ENCODE assay signal across 9 cellular contexts in genomic region chr14:91264151-91265150, GRCh38. TPM values are rescaled to one million over a fixed set of nuclear protein-coding genes. Genes with fewer than 3 reads are reported as not detected.
DNase-seq lines count a peak whose midpoint lies in the region; ATAC-seq, FAIRE-seq and TF ChIP-seq lines count a peak whose summit lies in the region.
"Had no signal": no experiment of that assay in that cellular context is flagged by ENCODE, and none has a peak within 500 bp of the region (broad histone marks: within the 10 kb centered on the region; RNA-seq: fewer than 3 reads in every experiment).

No MANE protein-coding gene starts in this region.

- ATAC-seq in mucosa of descending colon (peak; percentile 76), HG03469 (IDR thresholded peaks at IDR 0.05; ENCODE audit: unreplicated experiment) (no peak)

- no peaks in the 10 kb centered on the region for H3K27me3 ChIP-seq in duodenal mucosa (ENCODE audit: control insufficient read depth in 1 of 2, insufficient read depth in 2 of 2, low read length in 2 of 2)

- H3K27ac ChIP-seq in duodenal mucosa (ENCODE audit: low read depth, low read length): no peak overlapping the region

- intact Hi-C loops in mucosa of descending colon (cut with DNase I, micrococcal nuclease): no loop called here

- H3K36me3 ChIP-seq in duodenal mucosa (ENCODE audit: control insufficient read depth in 1 of 2, insufficient read depth in 2 of 2, low read length in 2 of 2) (no peaks in the 10 kb centered on the region), mucosa of descending colon (ENCODE audit: low read depth) (no peaks in the 10 kb centered on the region)

- no peak for FAIRE-seq in frontal cortex (lab: Jason Lieb, UNC)

- H3K9me3 ChIP-seq in duodenal mucosa (ENCODE audit: control insufficient read depth in 1 of 2, low read length in 2 of 2) (no peaks in the 10 kb centered on the region), mucosa of descending colon (no peaks in the 10 kb centered on the region)

- H3K9ac ChIP-seq in duodenal mucosa (ENCODE audit: low read depth in 1 of 2, low read length in 2 of 2): peak overlapping the region in 1 of 2 donors; percentile 38

- TF ChIP-seq CTCF in mucosa of descending colon (IDR thresholded peaks at IDR 0.05): no peak

- peak; percentile 22 for DNase-seq in stimulated activated CD4-positive, alpha-beta T cell treated with anti-CD3 and anti-CD28 coated beads, Interleukin-4, amount 100 ng/mL, for 24 hours
- no peak for DNase-seq in stimulated activated CD4-positive, alpha-beta T cell treated with anti-CD3 and anti-CD28 coated beads, Interleukin-2, amount 100 ng/mL, for 24 hours
- DNase-seq in mucosa of descending colon: peak in 2 of 3 donors; percentile 39 to 72
- DNase-seq in NCI-H2107 (lab: John Stamatoyannopoulos, UW): no peak
- DNase-seq in frontal cortex (ENCODE audit: low spot score in 2 of 2): no peak
- no peak for DNase-seq in NCI-H1436 treated with DMSO at 0.1 percent for 48 hours (lab: John Stamatoyannopoulos, UW)

- peaks cover 10 to 21% of the 10 kb centered on the region in 2 donors for H3K4me1 ChIP-seq in duodenal mucosa (ENCODE audit: control insufficient read depth in 1 of 2, insufficient read depth in 2 of 2, low read length in 2 of 2)
- H3K4me1 ChIP-seq in mucosa of descending colon (ENCODE audit: low read depth): peaks cover 11% of the 10 kb centered on the region

- H3K4me3 ChIP-seq in duodenal mucosa (ENCODE audit: low read depth in 1 of 2, low read length in 2 of 2) (peak overlapping the region; percentile 55 to 61), mucosa of descending colon (no peak overlapping the region)

RNA-seq across cellular contexts. Expression of gene GPR68, which starts 19.9 kb away (rescaled TPM):
- total RNA-seq in mucosa of descending colon (1 to 10 TPM; 1.4 to 2.4 (median 2.3) TPM), frontal cortex (4.9 TPM)
- total RNA-seq: SK-MEL-5 had no signal

Comparison
In these comparisons a context has a peak if more than half of its experiments do, and no peak if none do; other contexts are left out.
1. DNase-seq: peak in stimulated activated CD4-positive, alpha-beta T cell treated with anti-CD3 and anti-CD28 coated beads, Interleukin-4, amount 100 ng/mL, for 24 hours (single experiment) and mucosa of descending colon (2 of 3); none in stimulated activated CD4-positive, alpha-beta T cell treated with anti-CD3 and anti-CD28 coated beads, Interleukin-2, amount 100 ng/mL, for 24 hours (0 of 2), NCI-H2107 (single experiment), frontal cortex (0 of 2) and NCI-H1436 treated with DMSO at 0.1 percent for 48 hours (single experiment).